ENCODE assay signal across 19 cellular contexts in genomic region chr7:78516450-78516849, GRCh38.
DNase-seq lines count a peak whose midpoint lies in the region; ATAC-seq and TF ChIP-seq lines count a peak whose summit lies in the region.
"Had no signal": no experiment of that assay in that cellular context is flagged by ENCODE, and none has a peak within 500 bp of the region (broad histone marks: within the 10 kb centered on the region; RNA-seq: fewer than 3 reads in every experiment).

No MANE protein-coding gene starts in this region.

- no peak overlapping the region for H2BK12ac ChIP-seq in trophoblast cell (ENCODE audit: low read length)

- no peaks in the 10 kb centered on the region for H4K20me1 ChIP-seq in Karpas-422 (ENCODE audit: insufficient read depth, low read depth, low read length)
- H4K20me1 ChIP-seq: BLaER1 had no signal

- H3K9me2 ChIP-seq in Karpas-422 (replicated peaks; ENCODE audit: insufficient read depth, low read length) = no peaks in the 10 kb centered on the region

- H3K9ac ChIP-seq in trophoblast cell (ENCODE audit: low read length) (no peak overlapping the region), Karpas-422 (ENCODE audit: low read length) (no peak overlapping the region)
- H3K9ac ChIP-seq: BLaER1 had no signal

- H2AFZ ChIP-seq in trophoblast cell (ENCODE audit: insufficient read depth, low read length, poor library complexity) (no peak overlapping the region), Karpas-422 (ENCODE audit: low read length) (no peak overlapping the region)

- H3K79me2 ChIP-seq in trophoblast cell (ENCODE audit: control insufficient read depth, insufficient read depth, low read length, poor library complexity) (no peaks in the 10 kb centered on the region), Karpas-422 (ENCODE audit: low read length) (no peaks in the 10 kb centered on the region)

- H3K18ac ChIP-seq in trophoblast cell (ENCODE audit: low read length) = no peak overlapping the region

- no peak overlapping the region for H2BK120ac ChIP-seq in trophoblast cell (ENCODE audit: insufficient read depth, low read length, poor library complexity)

- H4K12ac ChIP-seq in trophoblast cell (ENCODE audit: low read depth, low read length) = no peak overlapping the region

- no peaks in the 10 kb centered on the region for H3K36me3 Mint-ChIP-seq in CD4-positive, alpha-beta T cell (ENCODE audit: low read depth)

- H3K27me3 Mint-ChIP-seq in CD4-positive, alpha-beta T cell = no peaks in the 10 kb centered on the region

- no peak overlapping the region for H3K4me3 Mint-ChIP-seq in CD4-positive, alpha-beta T cell
- H3K4me3 Mint-ChIP-seq: HFFc6 had no signal

- CTCF ChIA-PET in CD4-positive, alpha-beta T cell (lab: Charles Lee) = no interaction called here

- H4K91ac ChIP-seq in trophoblast cell (ENCODE audit: low read depth, low read length) = no peak overlapping the region

- H3K27ac Mint-ChIP-seq in CD4-positive, alpha-beta T cell = no peak overlapping the region
- H3K27ac Mint-ChIP-seq: HFFc6 had no signal

- no peak overlapping the region for H3K14ac ChIP-seq in trophoblast cell (ENCODE audit: low read length)

- H3K4ac ChIP-seq in trophoblast cell (ENCODE audit: low read depth, low read length) = no peak overlapping the region

- no peak overlapping the region for H2BK5ac ChIP-seq in trophoblast cell (ENCODE audit: low read depth, low read length, poor library complexity)

- no peak overlapping the region for H4K8ac ChIP-seq in trophoblast cell (ENCODE audit: low read depth, low read length)

- H3K4me1 Mint-ChIP-seq in CD4-positive, alpha-beta T cell (ENCODE audit: low read depth) = no peaks in the 10 kb centered on the region

- no peak for TF ChIP-seq CTCF in epithelial cell of esophagus (IDR thresholded peaks at IDR 0.05; ENCODE audit: insufficient read depth, low read depth, low read length, missing control alignments)
- TF ChIP-seq CTCF in CD4-positive, alpha-beta T cell (IDR thresholded peaks at IDR 0.05) = no peak

- H3K27ac ChIP-seq in trophoblast cell (ENCODE audit: low read depth, low read length) (no peak overlapping the region), Karpas-422 (ENCODE audit: low read length) (no peak overlapping the region)
- no peak overlapping the region for H3K27ac ChIP-seq in CD4-positive, alpha-beta T cell (ENCODE audit: low read depth, low read length)
- H3K27ac ChIP-seq: 22Rv1, BLaER1 had no signal

- H3K36me3 ChIP-seq in trophoblast cell (ENCODE audit: control insufficient read depth in 1 of 2, insufficient read depth in 2 of 2, low read length in 2 of 2) = no peaks in the 10 kb centered on the region
- no peaks in the 10 kb centered on the region for H3K36me3 ChIP-seq in Karpas-422 (ENCODE audit: insufficient read depth, low read length)
- H3K36me3 ChIP-seq: BLaER1 had no signal

- H3K4me1 ChIP-seq in trophoblast cell (ENCODE audit: control insufficient read depth in 1 of 2, insufficient read depth in 2 of 2, low read length in 2 of 2) (peaks cover 3 to 7% of the 10 kb centered on the region in 2 experiments), Karpas-422 (ENCODE audit: low read length) (no peaks in the 10 kb centered on the region)
- H3K4me1 ChIP-seq: BLaER1 had no signal

- no peaks in the 10 kb centered on the region for H3K9me3 Mint-ChIP-seq in CD4-positive, alpha-beta T cell
- H3K9me3 Mint-ChIP-seq: HFFc6 had no signal

- no peak overlapping the region for H3K23ac ChIP-seq in trophoblast cell (ENCODE audit: low read length)

- no CpG with 5 or more reads among the region's 2 CpGs for WGBS in trophoblast cell (ENCODE audit: extremely low coverage, insufficient coverage, insufficient read length)

- ATAC-seq in CD4-positive, alpha-beta T cell (ENCODE audit: poor library complexity) = no peak

- POLR2A ChIA-PET in CD4-positive, alpha-beta T cell (lab: Charles Lee) = no interaction called here

- no peak overlapping the region for H2AK5ac ChIP-seq in trophoblast cell (ENCODE audit: low read length)

- no peaks in the 10 kb centered on the region for H3K27me3 ChIP-seq in trophoblast cell (ENCODE audit: insufficient read depth, low read length)
- H3K27me3 ChIP-seq in Karpas-422 (ENCODE audit: low read length) = no peaks in the 10 kb centered on the region
- no peaks in the 10 kb centered on the region for H3K27me3 ChIP-seq in CD4-positive, alpha-beta T cell (ENCODE audit: control insufficient read depth, insufficient read depth, low read length)
- H3K27me3 ChIP-seq: BLaER1 had no signal

- intact Hi-C loops in CD4-positive, alpha-beta T cell (cut with DNase I, micrococcal nuclease) = no loop called here

- H3K4me3 ChIP-seq in epithelial cell of esophagus (ENCODE audit: low read length) (no peak overlapping the region), trophoblast cell (ENCODE audit: low read depth, low read length) (no peak overlapping the region), Karpas-422 (ENCODE audit: low read length) (no peak overlapping the region)
- H3K4me3 ChIP-seq: BLaER1 had no signal

- H3K4me2 ChIP-seq in trophoblast cell (ENCODE audit: low read length) = no peak overlapping the region
- no peak overlapping the region for H3K4me2 ChIP-seq in Karpas-422 (ENCODE audit: low read depth, low read length, poor library complexity, severe bottlenecking)
- H3K4me2 ChIP-seq: BLaER1 had no signal

- H3K9me3 ChIP-seq in trophoblast cell (ENCODE audit: insufficient read depth, low read depth, low read length) (no peaks in the 10 kb centered on the region), Karpas-422 (ENCODE audit: low read length) (no peaks in the 10 kb centered on the region)
- H3K9me3 ChIP-seq in CD4-positive, alpha-beta T cell (ENCODE audit: control insufficient read depth, low read length) = no peaks in the 10 kb centered on the region
- H3K9me3 ChIP-seq: BLaER1 had no signal

- DNase-seq in DMS53 (lab: John Stamatoyannopoulos, UW) (peak; percentile 49), DMS53 treated with DMSO at 0.1 percent for 48 hours (lab: John Stamatoyannopoulos, UW; ENCODE audit: unreplicated experiment) (no peak), SW480 (ENCODE audit: low spot score) (peak; percentile 20), epithelial cell of esophagus (ENCODE audit: low read depth) (peak; percentile 5), trophoblast cell (peak; percentile 25 to 41), Karpas-422 (no peak), COR-L47 (lab: John Stamatoyannopoulos, UW) (no peak)
- no peak for DNase-seq in CD4-positive, alpha-beta T cell
- DNase-seq: AML-193, Calu3, DMS 273 treated with DMSO at 0.1 percent for 48 hours, DMS79 treated with DMSO at 0.1 percent for 48 hours, EL, GOT3, HCEC 1CT, HFFc6, IMR-90 had no signal

- H3K79me1 ChIP-seq in trophoblast cell (ENCODE audit: low read length) = peaks cover 3% of the 10 kb centered on the region

Comparison
In these comparisons a context has a peak if more than half of its experiments do, and no peak if none do; other contexts are left out.
1. DNase-seq: peak in DMS53 (single experiment), SW480 (single experiment), epithelial cell of esophagus (single experiment) and trophoblast cell (2 of 2); none in DMS53 treated with DMSO at 0.1 percent for 48 hours (single experiment), Karpas-422 (single experiment), CD4-positive, alpha-beta T cell (0 of 10) and COR-L47 (single experiment).